Comparison of ENCODE assay signal across 1 cellular context in the genomic region with DNA sequence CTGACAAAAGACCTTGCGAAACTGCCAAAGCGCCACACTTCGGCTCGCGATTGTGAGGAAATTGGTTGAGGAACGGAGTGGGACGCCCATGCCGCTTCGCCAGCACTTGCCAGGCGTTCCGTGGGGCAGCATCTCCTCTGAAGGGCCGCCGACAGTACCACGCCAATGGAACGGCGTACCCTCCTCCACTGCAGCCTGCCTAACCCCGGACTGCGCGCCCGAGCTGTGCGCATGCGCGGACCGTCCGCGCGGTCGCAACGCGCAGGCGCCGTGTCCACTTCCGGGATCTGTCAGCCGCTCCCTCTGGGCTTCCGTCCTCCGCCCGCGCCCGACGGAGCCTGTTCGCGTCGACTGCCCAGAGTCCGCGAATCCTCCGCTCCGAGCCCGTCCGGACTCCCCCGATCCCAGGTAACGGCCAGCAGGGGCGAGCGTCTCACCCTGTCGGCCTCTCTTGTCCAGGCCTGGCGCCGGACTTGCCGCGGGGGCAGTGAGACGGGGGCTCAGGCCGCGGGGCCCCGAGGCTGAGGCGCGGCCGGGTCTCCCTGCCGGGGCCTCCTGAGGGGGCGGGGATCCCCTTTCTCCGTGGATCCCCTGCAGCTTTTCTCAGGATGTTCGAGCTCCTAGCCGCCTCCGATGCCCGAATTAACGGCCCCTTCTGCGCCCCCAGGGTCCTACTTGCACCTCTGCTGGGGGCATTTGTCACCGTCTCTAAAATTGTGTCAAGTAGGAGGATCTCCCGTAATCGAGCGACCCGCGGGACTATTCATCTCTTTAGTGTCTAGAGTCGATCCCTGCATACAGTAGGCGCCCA.
A peak's percentile ranks its signal among the peaks of the same experiment; 100 is the strongest.
TF ChIP-seq lines count a peak whose summit lies in the region.

Gene ARPC1A, plus strand, starts transcription at position 302 of the 811 bp plus-strand sequence. CDS start 7,456 bp downstream, outside the sequence.

TF ChIP-seq in HEK293, 187 proteins besides CTCF, POLR2A, EP300 and RAD21 (continued from another document and continues in another):
- TF ChIP-seq ZBTB20 (tag by site-specific recombination; IDR thresholded peaks at IDR 0.05) (peak; percentile 93), ZNF837 (tag by site-specific recombination; IDR thresholded peaks at IDR 0.05) (no peak), KLF16 (tag by site-specific recombination; IDR thresholded peaks at IDR 0.05) (no peak; the same call in 1 of the 2 replicates), KLF10 (tag by site-specific recombination; IDR thresholded peaks at IDR 0.05) (peak; percentile 16; the same call in 1 of the 2 replicates), KLF9 (tag by site-specific recombination; IDR thresholded peaks at IDR 0.05; ENCODE audit: low read depth) (peak; percentile 72), ZNF658 (tag by site-specific recombination; IDR thresholded peaks at IDR 0.05) (no peak), ZNF560 (tag by site-specific recombination; IDR thresholded peaks at IDR 0.05; ENCODE audit: borderline replicate concordance) (no peak), ZBTB44 (tag by site-specific recombination; IDR thresholded peaks at IDR 0.05) (no peak), ZNF48 (tag by site-specific recombination; IDR thresholded peaks at IDR 0.05) (no peak), HOXA7 (CRISPR knock-in tag; IDR thresholded peaks at IDR 0.05; ENCODE audit: borderline replicate concordance) (no peak), ZNF707 (tag by site-specific recombination; IDR thresholded peaks at IDR 0.05) (no peak), ZNF654 (tag by site-specific recombination; IDR thresholded peaks at IDR 0.05; ENCODE audit: low read depth) (no peak), ZNF624 (tag by site-specific recombination; IDR thresholded peaks at IDR 0.05) (no peak), ZNF600 (tag by site-specific recombination; IDR thresholded peaks at IDR 0.05) (peak; percentile 73; the same call in 1 of the 2 replicates), ZNF488 (tag by site-specific recombination; IDR thresholded peaks at IDR 0.05) (no peak), ZNF157 (tag by site-specific recombination; IDR thresholded peaks at IDR 0.05) (no peak), SP7 (tag by site-specific recombination; IDR thresholded peaks at IDR 0.05) (peak; percentile 75), OSR2 (tag by site-specific recombination; IDR thresholded peaks at IDR 0.05) (no peak), ZNF221 (tag by site-specific recombination; IDR thresholded peaks at IDR 0.05; ENCODE audit: borderline replicate concordance) (no peak), SP2 (tag by site-specific recombination; IDR thresholded peaks at IDR 0.05) (peak; percentile 74), ZNF19 (tag by site-specific recombination; IDR thresholded peaks at IDR 0.05; ENCODE audit: low read depth) (no peak), ZNF133 (tag by site-specific recombination; IDR thresholded peaks at IDR 0.05) (no peak), ZNF433 (tag by site-specific recombination; IDR thresholded peaks at IDR 0.05; ENCODE audit: low read depth) (no peak), ZSCAN23 (tag by site-specific recombination; IDR thresholded peaks at IDR 0.05) (no peak), RBAK (tag by site-specific recombination; IDR thresholded peaks at IDR 0.05) (no peak), ZNF114 (tag by site-specific recombination; IDR thresholded peaks at IDR 0.05) (no peak), PRDM1 (tag by site-specific recombination; IDR thresholded peaks at IDR 0.05) (no peak), ZNF24 (tag by site-specific recombination; IDR thresholded peaks at IDR 0.05) (no peak; the same call in 1 of the 2 replicates), HIC1 (tag by site-specific recombination; IDR thresholded peaks at IDR 0.05) (peak; percentile 33; the same call in 1 of the 2 replicates), ZNF777 (tag by site-specific recombination; IDR thresholded peaks at IDR 0.05; ENCODE audit: borderline replicate concordance) (0 out of 2 replicates have a peak, but pooled peaks have one; percentile 92), ZNF391 (tag by site-specific recombination; IDR thresholded peaks at IDR 0.05; ENCODE audit: borderline replicate concordance, low read depth) (no peak; the same call in 1 of the 2 replicates), ZBTB17 (tag by site-specific recombination; IDR thresholded peaks at IDR 0.05) (peak; percentile 78; the same call in 1 of the 2 replicates), ZNF2 (tag by site-specific recombination; IDR thresholded peaks at IDR 0.05) (0 out of 2 replicates have a peak, but pooled peaks have one; percentile 6), ZNF394 (tag by site-specific recombination; IDR thresholded peaks at IDR 0.05; ENCODE audit: borderline replicate concordance) (no peak), ZNF184 (tag by site-specific recombination; IDR thresholded peaks at IDR 0.05) (no peak), ZBTB48 (tag by site-specific recombination; IDR thresholded peaks at IDR 0.05) (0 out of 2 replicates have a peak, but pooled peaks have one; percentile 32), PATZ1 (tag by site-specific recombination; IDR thresholded peaks at IDR 0.05) (peak; percentile 71), ZNF585B (tag by site-specific recombination; IDR thresholded peaks at IDR 0.05) (no peak), ZNF266 (tag by site-specific recombination; IDR thresholded peaks at IDR 0.05; ENCODE audit: low read depth) (no peak), ZNF513 (tag by site-specific recombination; IDR thresholded peaks at IDR 0.05) (no peak), MEIS1 (CRISPR knock-in tag; IDR thresholded peaks at IDR 0.05; ENCODE audit: borderline replicate concordance) (no peak), ZNF596 (tag by site-specific recombination; IDR thresholded peaks at IDR 0.05) (no peak), BCL11A (tag by site-specific recombination; IDR thresholded peaks at IDR 0.05; ENCODE audit: low read depth) (no peak), ZBTB8A (tag by site-specific recombination; IDR thresholded peaks at IDR 0.05) (peak; percentile 86), ZFHX2 (tag by site-specific recombination; conservative IDR thresholded peaks at IDR 0.05) (peak; percentile 79), GLIS1 (tag by site-specific recombination; IDR thresholded peaks at IDR 0.05) (peak; percentile 86)
- TF ChIP-seq, protein P1, sequence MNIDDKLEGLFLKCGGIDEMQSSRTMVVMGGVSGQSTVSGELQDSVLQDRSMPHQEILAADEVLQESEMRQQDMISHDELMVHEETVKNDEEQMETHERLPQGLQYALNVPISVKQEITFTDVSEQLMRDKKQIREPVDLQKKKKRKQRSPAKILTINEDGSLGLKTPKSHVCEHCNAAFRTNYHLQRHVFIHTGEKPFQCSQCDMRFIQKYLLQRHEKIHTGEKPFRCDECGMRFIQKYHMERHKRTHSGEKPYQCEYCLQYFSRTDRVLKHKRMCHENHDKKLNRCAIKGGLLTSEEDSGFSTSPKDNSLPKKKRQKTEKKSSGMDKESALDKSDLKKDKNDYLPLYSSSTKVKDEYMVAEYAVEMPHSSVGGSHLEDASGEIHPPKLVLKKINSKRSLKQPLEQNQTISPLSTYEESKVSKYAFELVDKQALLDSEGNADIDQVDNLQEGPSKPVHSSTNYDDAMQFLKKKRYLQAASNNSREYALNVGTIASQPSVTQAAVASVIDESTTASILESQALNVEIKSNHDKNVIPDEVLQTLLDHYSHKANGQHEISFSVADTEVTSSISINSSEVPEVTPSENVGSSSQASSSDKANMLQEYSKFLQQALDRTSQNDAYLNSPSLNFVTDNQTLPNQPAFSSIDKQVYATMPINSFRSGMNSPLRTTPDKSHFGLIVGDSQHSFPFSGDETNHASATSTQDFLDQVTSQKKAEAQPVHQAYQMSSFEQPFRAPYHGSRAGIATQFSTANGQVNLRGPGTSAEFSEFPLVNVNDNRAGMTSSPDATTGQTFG (tag by site-specific recombination; IDR thresholded peaks at IDR 0.05; ENCODE audit: borderline replicate concordance) = no peak
- TF ChIP-seq, protein P2, sequence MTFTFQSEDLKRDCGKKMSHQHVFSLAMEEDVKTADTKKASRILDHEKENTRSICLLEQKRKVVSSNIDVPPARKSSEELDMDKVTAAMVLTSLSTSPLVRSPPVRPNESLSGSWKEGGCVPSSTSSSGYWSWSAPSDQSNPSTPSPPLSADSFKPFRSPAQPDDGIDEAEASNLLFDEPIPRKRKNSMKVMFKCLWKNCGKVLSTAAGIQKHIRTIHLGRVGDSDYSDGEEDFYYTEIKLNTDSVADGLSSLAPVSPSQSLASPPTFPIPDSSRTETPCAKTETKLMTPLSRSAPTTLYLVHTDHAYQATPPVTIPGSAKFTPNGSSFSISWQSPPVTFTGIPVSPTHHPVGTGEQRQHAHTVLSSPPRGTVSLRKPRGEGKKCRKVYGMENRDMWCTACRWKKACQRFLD (tag by site-specific recombination; IDR thresholded peaks at IDR 0.05) = no peak
- TF ChIP-seq, protein P3, sequence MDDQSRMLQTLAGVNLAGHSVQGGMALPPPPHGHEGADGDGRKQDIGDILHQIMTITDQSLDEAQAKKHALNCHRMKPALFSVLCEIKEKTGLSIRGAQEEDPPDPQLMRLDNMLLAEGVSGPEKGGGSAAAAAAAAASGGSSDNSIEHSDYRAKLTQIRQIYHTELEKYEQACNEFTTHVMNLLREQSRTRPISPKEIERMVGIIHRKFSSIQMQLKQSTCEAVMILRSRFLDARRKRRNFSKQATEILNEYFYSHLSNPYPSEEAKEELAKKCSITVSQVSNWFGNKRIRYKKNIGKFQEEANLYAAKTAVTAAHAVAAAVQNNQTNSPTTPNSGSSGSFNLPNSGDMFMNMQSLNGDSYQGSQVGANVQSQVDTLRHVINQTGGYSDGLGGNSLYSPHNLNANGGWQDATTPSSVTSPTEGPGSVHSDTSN (CRISPR knock-in tag; IDR thresholded peaks at IDR 0.05) = 0 out of 2 replicates have a peak, but pooled peaks have one; percentile 23
